1 cellular context compared by ENCODE assay signal in the genomic region with DNA sequence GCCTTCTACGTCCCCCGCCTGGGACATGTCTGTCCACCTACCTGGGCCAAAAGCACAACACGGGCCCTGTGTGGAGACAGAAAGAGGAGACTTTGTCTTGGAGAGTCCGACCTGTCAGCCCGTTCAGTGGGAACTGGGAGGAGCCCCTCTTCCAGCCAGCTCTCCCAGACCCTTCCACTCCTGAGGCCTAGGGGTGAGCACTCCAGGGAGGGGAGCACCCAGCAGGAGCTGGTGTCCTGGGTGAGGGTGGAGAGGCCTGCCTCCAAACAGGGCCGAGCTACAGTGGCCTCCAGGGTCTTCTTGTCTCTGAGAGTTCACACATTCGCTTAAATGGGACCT.
TF ChIP-seq lines count a peak whose summit lies in the region.

No MANE protein-coding gene starts in this region.

TF ChIP-seq in endothelial cell of umbilical vein, 7 proteins besides CTCF, POLR2A, EP300 and RAD21:
- no peak for TF ChIP-seq POLR2AphosphoS5 (IDR thresholded peaks at IDR 0.05; ENCODE audit: insufficient read depth, low read depth, low read length)
- no peak for TF ChIP-seq JUN (IDR thresholded peaks at IDR 0.05; ENCODE audit: borderline replicate concordance, insufficient read depth, insufficient read length, low read depth)
- TF ChIP-seq EZH2 (IDR thresholded peaks at IDR 0.05; ENCODE audit: borderline replicate concordance, low read depth, low read length, severe bottlenecking) = no peak
- no peak for TF ChIP-seq GATA2 (IDR thresholded peaks at IDR 0.05; ENCODE audit: insufficient read depth, insufficient read length, low read depth, low read length)
- TF ChIP-seq MAX (IDR thresholded peaks at IDR 0.05; ENCODE audit: insufficient read depth, insufficient read length) = no peak
- no peak for TF ChIP-seq FOS (IDR thresholded peaks at IDR 0.05; ENCODE audit: borderline replicate concordance, insufficient read depth, low read length)
- no peak for TF ChIP-seq MYC (IDR thresholded peaks at IDR 0.05; ENCODE audit: low read depth, low read length)
